Comparison of ENCODE assay signal across 9 cellular contexts in the genomic region with DNA sequence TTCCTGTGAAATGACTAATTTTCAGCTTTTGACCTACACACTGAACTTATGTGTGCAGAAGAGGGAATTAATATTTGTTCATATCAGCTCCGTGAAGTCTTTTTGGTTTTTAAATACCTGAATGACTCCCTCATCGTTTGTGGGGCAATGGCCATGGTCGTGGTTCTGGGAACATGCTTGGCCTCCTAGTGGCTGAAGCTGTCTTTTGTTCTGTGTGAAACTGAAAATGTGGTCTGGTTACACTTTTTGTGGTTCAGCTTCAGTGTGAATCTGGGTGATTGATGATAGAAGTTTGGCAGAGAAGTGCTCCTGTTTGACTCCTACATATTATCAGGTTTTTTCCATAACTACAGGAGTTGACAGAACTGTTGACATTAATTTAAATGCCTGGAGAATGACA.
DNase-seq lines count a peak whose midpoint lies in the region; ATAC-seq and TF ChIP-seq lines count a peak whose summit lies in the region.
"Had no signal": no experiment of that assay in that cellular context is flagged by ENCODE, and none has a peak within 500 bp of the region (broad histone marks: within the 10 kb centered on the region; RNA-seq: fewer than 3 reads in every experiment).

No MANE protein-coding gene starts in this region.

- TF ChIP-seq CTCF in BJ (IDR thresholded peaks at IDR 0.05; ENCODE audit: insufficient read depth, low read depth, low read length), result peak; percentile 42
- TF ChIP-seq CTCF in cardiac fibroblast (IDR thresholded peaks at IDR 0.05; ENCODE audit: low read depth, low read length), result peak; percentile 51

- no peaks in the 10 kb centered on the region for H3K36me3 ChIP-seq in BJ (ENCODE audit: control insufficient read depth, insufficient read depth, low read length)

- peak; percentile 86 for ATAC-seq in GM19455 (IDR thresholded peaks at IDR 0.05; ENCODE audit: unreplicated experiment)
- peak; percentile 97 for ATAC-seq in HG03442 (IDR thresholded peaks at IDR 0.05; ENCODE audit: unreplicated experiment)
- no peak for ATAC-seq in natural killer cell treated with Interleukin-12 subunit alpha and Interleukin-12 subunit beta and Interleukin-15 and Interleukin-18, amount 100 ng/mL, for 72 hours

- H3K27ac Mint-ChIP-seq in natural killer cell treated with Interleukin-12 subunit alpha and Interleukin-12 subunit beta and Interleukin-15 and Interleukin-18, amount 100 ng/mL, for 72 hours, result no peak overlapping the region
- H3K27ac Mint-ChIP-seq: activated naive CD4-positive, alpha-beta T cell treated with anti-CD3 and anti-CD28 coated beads, Interleukin-2, amount 50 U/mL, for 24 hours had no signal

- DNase-seq in BJ (ENCODE audit: low read depth), result no peak
- peak; percentile 47 to 73 for DNase-seq in cardiac fibroblast (ENCODE audit: low read depth in 2 of 2)
- DNase-seq in natural killer cell treated with Interleukin-12 subunit alpha and Interleukin-12 subunit beta and Interleukin-15 and Interleukin-18, amount 100 ng/mL, for 72 hours (ENCODE audit: low spot score), result no peak
- DNase-seq in medulla oblongata (ENCODE audit: extremely low spot score), result no peak
- no peak for DNase-seq in NCI-H2081 treated with DMSO at 0.1 percent for 48 hours (lab: John Stamatoyannopoulos, UW)
- no peak for DNase-seq in SIG-M5 (lab: John Stamatoyannopoulos, UW)

- no peak overlapping the region for H3K4me3 Mint-ChIP-seq in natural killer cell treated with Interleukin-12 subunit alpha and Interleukin-12 subunit beta and Interleukin-15 and Interleukin-18, amount 100 ng/mL, for 72 hours
- H3K4me3 Mint-ChIP-seq: activated naive CD4-positive, alpha-beta T cell treated with anti-CD3 and anti-CD28 coated beads, Interleukin-2, amount 50 U/mL, for 24 hours had no signal

- H3K36me3 Mint-ChIP-seq in natural killer cell treated with Interleukin-12 subunit alpha and Interleukin-12 subunit beta and Interleukin-15 and Interleukin-18, amount 100 ng/mL, for 72 hours, result no peaks in the 10 kb centered on the region
- H3K36me3 Mint-ChIP-seq: activated naive CD4-positive, alpha-beta T cell treated with anti-CD3 and anti-CD28 coated beads, Interleukin-2, amount 50 U/mL, for 24 hours had no signal

- CTCF ChIA-PET in BJ (lab: Yijun Ruan, JAX), result interaction anchor here (0.8 to 1.1 kb wide), 3 partner anchors 11 to 25 kb away, joined by 3 read pairs; no protein-coding TSS in a partner anchor

- peaks cover 10% of the 10 kb centered on the region for H3K9me3 Mint-ChIP-seq in natural killer cell treated with Interleukin-12 subunit alpha and Interleukin-12 subunit beta and Interleukin-15 and Interleukin-18, amount 100 ng/mL, for 72 hours

- no peaks in the 10 kb centered on the region for H3K27me3 ChIP-seq in BJ (ENCODE audit: control insufficient read depth, insufficient read depth, low read length)

- H3K4me3 ChIP-seq in BJ (ENCODE audit: low read depth, low read length), result no peak overlapping the region
- H3K4me3 ChIP-seq in cardiac fibroblast (replicated peaks in 1 of 2; ENCODE audit: low read depth in 2 of 2, low read length in 2 of 2), result no peak overlapping the region

- POLR2A ChIA-PET in BJ (lab: Charles Lee), result no interaction called here

- no peaks in the 10 kb centered on the region for H3K27me3 Mint-ChIP-seq in natural killer cell treated with Interleukin-12 subunit alpha and Interleukin-12 subunit beta and Interleukin-15 and Interleukin-18, amount 100 ng/mL, for 72 hours
- H3K27me3 Mint-ChIP-seq: activated naive CD4-positive, alpha-beta T cell treated with anti-CD3 and anti-CD28 coated beads, Interleukin-2, amount 50 U/mL, for 24 hours had no signal

- no peaks in the 10 kb centered on the region for H3K4me1 Mint-ChIP-seq in natural killer cell treated with Interleukin-12 subunit alpha and Interleukin-12 subunit beta and Interleukin-15 and Interleukin-18, amount 100 ng/mL, for 72 hours (ENCODE audit: low read depth in 2 of 2)
- H3K4me1 Mint-ChIP-seq: activated naive CD4-positive, alpha-beta T cell treated with anti-CD3 and anti-CD28 coated beads, Interleukin-2, amount 50 U/mL, for 24 hours had no signal

Comparison
In these comparisons a context has a peak if more than half of its experiments do, and no peak if none do; other contexts are left out.
1. DNase-seq: peak in cardiac fibroblast (2 of 2); none in BJ (single experiment), natural killer cell treated with Interleukin-12 subunit alpha and Interleukin-12 subunit beta and Interleukin-15 and Interleukin-18, amount 100 ng/mL, for 72 hours (single experiment), medulla oblongata (single experiment), NCI-H2081 treated with DMSO at 0.1 percent for 48 hours (single experiment) and SIG-M5 (single experiment).
2. ATAC-seq: peak in GM19455 (single experiment) and HG03442 (single experiment); none in natural killer cell treated with Interleukin-12 subunit alpha and Interleukin-12 subunit beta and Interleukin-15 and Interleukin-18, amount 100 ng/mL, for 72 hours (0 of 2).